ENCODE assay signal across 1 cellular context in genomic region chr1:155107309-155108283, GRCh38.
A peak's percentile ranks its signal among the peaks of the same experiment; 100 is the strongest.
TF ChIP-seq lines count a peak whose summit lies in the region.

No MANE protein-coding gene starts in this region.

TF ChIP-seq in HepG2, 621 proteins besides CTCF, POLR2A, EP300 and RAD21 (continued from another document and continues in another):
- TF ChIP-seq GRHL1 (CRISPR knock-in tag; conservative IDR thresholded peaks at IDR 0.05) (no peak), SRF (IDR thresholded peaks at IDR 0.05; ENCODE audit: low read depth, low read length) (no peak), NCOA2 (CRISPR knock-in tag; IDR thresholded peaks at IDR 0.05) (0 out of 2 replicates have a peak, but pooled peaks have one; percentile 57), ZXDC (CRISPR knock-in tag; IDR thresholded peaks at IDR 0.05) (0 out of 2 replicates have a peak, but pooled peaks have one; percentile 40), ZC3H4 (CRISPR knock-in tag; IDR thresholded peaks at IDR 0.05; ENCODE audit: borderline replicate concordance) (no peak), CREM (IDR thresholded peaks at IDR 0.05) (peak; percentile 42; the same call in 1 of the 2 replicates), CREM (CRISPR knock-in tag; IDR thresholded peaks at IDR 0.05) (no peak), MEIS1 (CRISPR knock-in tag; IDR thresholded peaks at IDR 0.05; ENCODE audit: borderline replicate concordance) (no peak), NR2F1 (CRISPR knock-in tag; IDR thresholded peaks at IDR 0.05) (no peak), ZNF512B (CRISPR knock-in tag; IDR thresholded peaks at IDR 0.05; ENCODE audit: borderline replicate concordance) (no peak), HDAC6 (IDR thresholded peaks at IDR 0.05; ENCODE audit: low read depth, low read length) (no peak), ZNF143 (CRISPR knock-in tag; IDR thresholded peaks at IDR 0.05) (no peak), ZFP82 (CRISPR knock-in tag; IDR thresholded peaks at IDR 0.05; ENCODE audit: borderline replicate concordance) (no peak), SMARCE1 (IDR thresholded peaks at IDR 0.05; ENCODE audit: borderline replicate concordance) (no peak), MYC (CRISPR knock-in tag; IDR thresholded peaks at IDR 0.05; ENCODE audit: borderline replicate concordance) (0 out of 2 replicates have a peak, but pooled peaks have one; percentile 27), CEBPB (IDR thresholded peaks at IDR 0.05; ENCODE audit: borderline replicate concordance, low read depth, low read length) (peak; percentile 96), GZF1 (CRISPR knock-in tag; IDR thresholded peaks at IDR 0.05) (no peak), ZNF512 (CRISPR knock-in tag; IDR thresholded peaks at IDR 0.05) (0 out of 2 replicates have a peak, but pooled peaks have one; percentile 25), ZFP90 (CRISPR knock-in tag; IDR thresholded peaks at IDR 0.05; ENCODE audit: borderline replicate concordance) (peak; percentile 26; the same call in 1 of the 2 replicates), ZNF782 (CRISPR knock-in tag; IDR thresholded peaks at IDR 0.05; ENCODE audit: borderline replicate concordance) (no peak), THAP11 (CRISPR knock-in tag; IDR thresholded peaks at IDR 0.05) (peak; percentile 42; the same call in 1 of the 2 replicates), LCORL (IDR thresholded peaks at IDR 0.05) (no peak), LCORL (CRISPR knock-in tag; IDR thresholded peaks at IDR 0.05) (peak; percentile 80), ONECUT2 (CRISPR knock-in tag; IDR thresholded peaks at IDR 0.05) (no peak), NPAS2 (CRISPR knock-in tag; IDR thresholded peaks at IDR 0.05; ENCODE audit: borderline replicate concordance) (no peak), NFIB (CRISPR knock-in tag; IDR thresholded peaks at IDR 0.05; ENCODE audit: borderline replicate concordance) (no peak), RFX5 (IDR thresholded peaks at IDR 0.05; ENCODE audit: low read depth, low read length) (0 out of 2 replicates have a peak, but pooled peaks have one; percentile 15), HDAC2 (CRISPR knock-in tag; IDR thresholded peaks at IDR 0.05) (peak; percentile 62; the same call in 1 of the 2 replicates), ZNF264 (CRISPR knock-in tag; IDR thresholded peaks at IDR 0.05) (no peak), HOXA3 (CRISPR knock-in tag; IDR thresholded peaks at IDR 0.05) (peak; percentile 74), ZNF263 (CRISPR knock-in tag; IDR thresholded peaks at IDR 0.05) (0 out of 2 replicates have a peak, but pooled peaks have one; percentile 26), ZNF10 (CRISPR knock-in tag; IDR thresholded peaks at IDR 0.05; ENCODE audit: borderline replicate concordance, low read depth) (no peak), KLF16 (CRISPR knock-in tag; IDR thresholded peaks at IDR 0.05) (0 out of 4 replicates have a peak, but pooled peaks of 1 of the 2 experiments have one; percentile 30), NRL (CRISPR knock-in tag; IDR thresholded peaks at IDR 0.05; ENCODE audit: borderline replicate concordance) (no peak), HNRNPLL (IDR thresholded peaks at IDR 0.05; ENCODE audit: low read depth, low read length, poor library complexity, severe bottlenecking) (no peak), RORA (CRISPR knock-in tag; IDR thresholded peaks at IDR 0.05) (no peak), GABPA (IDR thresholded peaks at IDR 0.05; ENCODE audit: low read depth, low read length) (no peak), GABPA (CRISPR knock-in tag; IDR thresholded peaks at IDR 0.05; ENCODE audit: low read depth) (peak; percentile 34; the same call in 1 of the 2 replicates), SCMH1 (CRISPR knock-in tag; IDR thresholded peaks at IDR 0.05; ENCODE audit: borderline replicate concordance) (no peak), ELF1 (CRISPR knock-in tag; IDR thresholded peaks at IDR 0.05) (no peak), TRIM24 (CRISPR knock-in tag; IDR thresholded peaks at IDR 0.05) (0 out of 2 replicates have a peak, but pooled peaks have one; percentile 36), ZNF850 (CRISPR knock-in tag; conservative IDR thresholded peaks at IDR 0.05) (no peak), NFE2 (CRISPR knock-in tag; IDR thresholded peaks at IDR 0.05) (no peak)
- TF ChIP-seq, protein P1, sequence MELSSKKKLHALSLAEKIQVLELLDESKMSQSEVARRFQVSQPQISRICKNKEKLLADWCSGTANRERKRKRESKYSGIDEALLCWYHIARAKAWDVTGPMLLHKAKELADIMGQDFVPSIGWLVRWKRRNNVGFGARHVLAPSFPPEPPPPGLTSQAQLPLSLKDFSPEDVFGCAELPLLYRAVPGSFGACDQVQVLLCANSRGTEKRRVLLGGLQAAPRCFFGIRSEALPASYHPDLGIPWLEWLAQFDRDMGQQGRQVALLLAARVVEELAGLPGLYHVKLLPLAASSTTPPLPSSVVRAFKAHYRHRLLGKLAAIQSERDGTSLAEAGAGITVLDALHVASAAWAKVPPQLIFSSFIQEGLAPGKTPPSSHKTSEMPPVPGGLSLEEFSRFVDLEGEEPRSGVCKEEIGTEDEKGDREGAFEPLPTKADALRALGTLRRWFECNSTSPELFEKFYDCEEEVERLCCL (CRISPR knock-in tag; IDR thresholded peaks at IDR 0.05; ENCODE audit: borderline replicate concordance), result no peak
- TF ChIP-seq, protein P2, sequence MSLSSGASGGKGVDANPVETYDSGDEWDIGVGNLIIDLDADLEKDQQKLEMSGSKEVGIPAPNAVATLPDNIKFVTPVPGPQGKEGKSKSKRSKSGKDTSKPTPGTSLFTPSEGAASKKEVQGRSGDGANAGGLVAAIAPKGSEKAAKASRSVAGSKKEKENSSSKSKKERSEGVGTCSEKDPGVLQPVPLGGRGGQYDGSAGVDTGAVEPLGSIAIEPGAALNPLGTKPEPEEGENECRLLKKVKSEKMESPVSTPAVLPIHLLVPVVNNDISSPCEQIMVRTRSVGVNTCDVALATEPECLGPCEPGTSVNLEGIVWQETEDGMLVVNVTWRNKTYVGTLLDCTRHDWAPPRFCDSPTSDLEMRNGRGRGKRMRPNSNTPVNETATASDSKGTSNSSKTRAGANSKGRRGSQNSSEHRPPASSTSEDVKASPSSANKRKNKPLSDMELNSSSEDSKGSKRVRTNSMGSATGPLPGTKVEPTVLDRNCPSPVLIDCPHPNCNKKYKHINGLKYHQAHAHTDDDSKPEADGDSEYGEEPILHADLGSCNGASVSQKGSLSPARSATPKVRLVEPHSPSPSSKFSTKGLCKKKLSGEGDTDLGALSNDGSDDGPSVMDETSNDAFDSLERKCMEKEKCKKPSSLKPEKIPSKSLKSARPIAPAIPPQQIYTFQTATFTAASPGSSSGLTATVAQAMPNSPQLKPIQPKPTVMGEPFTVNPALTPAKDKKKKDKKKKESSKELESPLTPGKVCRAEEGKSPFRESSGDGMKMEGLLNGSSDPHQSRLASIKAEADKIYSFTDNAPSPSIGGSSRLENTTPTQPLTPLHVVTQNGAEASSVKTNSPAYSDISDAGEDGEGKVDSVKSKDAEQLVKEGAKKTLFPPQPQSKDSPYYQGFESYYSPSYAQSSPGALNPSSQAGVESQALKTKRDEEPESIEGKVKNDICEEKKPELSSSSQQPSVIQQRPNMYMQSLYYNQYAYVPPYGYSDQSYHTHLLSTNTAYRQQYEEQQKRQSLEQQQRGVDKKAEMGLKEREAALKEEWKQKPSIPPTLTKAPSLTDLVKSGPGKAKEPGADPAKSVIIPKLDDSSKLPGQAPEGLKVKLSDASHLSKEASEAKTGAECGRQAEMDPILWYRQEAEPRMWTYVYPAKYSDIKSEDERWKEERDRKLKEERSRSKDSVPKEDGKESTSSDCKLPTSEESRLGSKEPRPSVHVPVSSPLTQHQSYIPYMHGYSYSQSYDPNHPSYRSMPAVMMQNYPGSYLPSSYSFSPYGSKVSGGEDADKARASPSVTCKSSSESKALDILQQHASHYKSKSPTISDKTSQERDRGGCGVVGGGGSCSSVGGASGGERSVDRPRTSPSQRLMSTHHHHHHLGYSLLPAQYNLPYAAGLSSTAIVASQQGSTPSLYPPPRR (CRISPR knock-in tag; IDR thresholded peaks at IDR 0.05; ENCODE audit: borderline replicate concordance), result no peak; the same call in 1 of the 2 replicates
- TF ChIP-seq, protein P3, sequence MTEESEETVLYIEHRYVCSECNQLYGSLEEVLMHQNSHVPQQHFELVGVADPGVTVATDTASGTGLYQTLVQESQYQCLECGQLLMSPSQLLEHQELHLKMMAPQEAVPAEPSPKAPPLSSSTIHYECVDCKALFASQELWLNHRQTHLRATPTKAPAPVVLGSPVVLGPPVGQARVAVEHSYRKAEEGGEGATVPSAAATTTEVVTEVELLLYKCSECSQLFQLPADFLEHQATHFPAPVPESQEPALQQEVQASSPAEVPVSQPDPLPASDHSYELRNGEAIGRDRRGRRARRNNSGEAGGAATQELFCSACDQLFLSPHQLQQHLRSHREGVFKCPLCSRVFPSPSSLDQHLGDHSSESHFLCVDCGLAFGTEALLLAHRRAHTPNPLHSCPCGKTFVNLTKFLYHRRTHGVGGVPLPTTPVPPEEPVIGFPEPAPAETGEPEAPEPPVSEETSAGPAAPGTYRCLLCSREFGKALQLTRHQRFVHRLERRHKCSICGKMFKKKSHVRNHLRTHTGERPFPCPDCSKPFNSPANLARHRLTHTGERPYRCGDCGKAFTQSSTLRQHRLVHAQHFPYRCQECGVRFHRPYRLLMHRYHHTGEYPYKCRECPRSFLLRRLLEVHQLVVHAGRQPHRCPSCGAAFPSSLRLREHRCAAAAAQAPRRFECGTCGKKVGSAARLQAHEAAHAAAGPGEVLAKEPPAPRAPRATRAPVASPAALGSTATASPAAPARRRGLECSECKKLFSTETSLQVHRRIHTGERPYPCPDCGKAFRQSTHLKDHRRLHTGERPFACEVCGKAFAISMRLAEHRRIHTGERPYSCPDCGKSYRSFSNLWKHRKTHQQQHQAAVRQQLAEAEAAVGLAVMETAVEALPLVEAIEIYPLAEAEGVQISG (CRISPR knock-in tag; IDR thresholded peaks at IDR 0.05), result peak; percentile 63
- TF ChIP-seq, protein P4, sequence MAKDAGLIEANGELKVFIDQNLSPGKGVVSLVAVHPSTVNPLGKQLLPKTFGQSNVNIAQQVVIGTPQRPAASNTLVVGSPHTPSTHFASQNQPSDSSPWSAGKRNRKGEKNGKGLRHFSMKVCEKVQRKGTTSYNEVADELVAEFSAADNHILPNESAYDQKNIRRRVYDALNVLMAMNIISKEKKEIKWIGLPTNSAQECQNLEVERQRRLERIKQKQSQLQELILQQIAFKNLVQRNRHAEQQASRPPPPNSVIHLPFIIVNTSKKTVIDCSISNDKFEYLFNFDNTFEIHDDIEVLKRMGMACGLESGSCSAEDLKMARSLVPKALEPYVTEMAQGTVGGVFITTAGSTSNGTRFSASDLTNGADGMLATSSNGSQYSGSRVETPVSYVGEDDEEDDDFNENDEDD (CRISPR knock-in tag; IDR thresholded peaks at IDR 0.05; ENCODE audit: borderline replicate concordance), result peak; percentile 38; the same call in 1 of the 2 replicates
